9 cellular contexts compared by ENCODE assay signal in the genomic region with DNA sequence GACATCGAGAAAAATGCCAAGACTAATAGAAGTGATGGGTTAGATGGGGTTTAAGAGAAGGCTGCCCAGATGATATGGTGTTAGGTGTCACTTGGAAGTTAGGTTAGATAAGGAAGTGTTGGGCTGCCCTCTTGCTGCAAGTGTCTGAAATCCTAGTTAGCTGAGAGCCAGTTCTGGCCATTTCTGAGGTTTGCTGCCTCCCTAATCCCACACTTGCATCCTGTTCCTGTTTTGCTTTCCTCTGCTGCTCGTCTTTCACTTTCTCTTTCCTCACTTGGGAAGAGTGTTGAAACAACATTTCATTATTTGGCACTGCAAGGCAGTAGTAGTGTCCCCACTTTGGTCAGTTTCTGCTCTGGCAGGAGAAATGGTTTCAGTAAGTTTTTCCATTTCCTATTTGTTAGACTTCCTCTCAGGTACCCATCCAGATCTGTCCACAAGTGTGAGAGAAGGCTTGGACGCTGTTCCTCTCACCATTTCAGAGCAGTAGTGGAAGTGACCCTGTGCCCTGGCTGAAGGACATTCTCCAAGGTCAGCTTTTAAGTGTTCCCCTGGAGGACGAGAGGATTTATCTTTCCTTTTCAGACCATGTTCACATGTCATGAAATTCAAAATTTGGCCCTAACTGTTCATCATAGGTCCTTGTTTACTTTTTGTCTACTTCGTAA.
DNase-seq lines count a peak whose midpoint lies in the region; ATAC-seq, FAIRE-seq and TF ChIP-seq lines count a peak whose summit lies in the region.
"Had no signal": no experiment of that assay in that cellular context is flagged by ENCODE, and none has a peak within 500 bp of the region (broad histone marks: within the 10 kb centered on the region; RNA-seq: fewer than 3 reads in every experiment).

No MANE protein-coding gene starts in this region.

- no peak overlapping the region for H3K27ac ChIP-seq in HepG2 (ENCODE audit: extremely low read length, insufficient read depth, low read length)
- H3K27ac ChIP-seq in aorta (ENCODE audit: low read depth in 1 of 2, low read length in 2 of 2): peak overlapping the region; percentile 85 to 89

- CTCF ChIA-PET in HepG2 (lab: Yijun Ruan, JAX; ENCODE audit: low intra/inter-chr PET ratio, low total read pairs): no interaction called here

- H3K9me3 ChIP-seq in HepG2 (ENCODE audit: low read length) (no peaks in the 10 kb centered on the region), aorta (ENCODE audit: control insufficient read depth, low read length) (no peaks in the 10 kb centered on the region)

- TF ChIP-seq POLR2A in HepG2 (IDR thresholded peaks at IDR 0.05; ENCODE audit: insufficient read depth in 1 of 2, low read depth in 2 of 2, low read length in 2 of 2): no peak

- TF ChIP-seq EP300 in HepG2 (IDR thresholded peaks at IDR 0.05; ENCODE audit: low read depth in 2 of 2, low read length in 2 of 2): no peak
- no peak for TF ChIP-seq EP300 in HepG2 (CRISPR knock-in tag; IDR thresholded peaks at IDR 0.05; ENCODE audit: borderline replicate concordance)

- H3K4me3 ChIP-seq in cardiac fibroblast (replicated peaks in 1 of 2; ENCODE audit: low read depth in 2 of 2, low read length in 2 of 2) (no peak overlapping the region), HepG2 (replicated peaks in 1 of 3; ENCODE audit: insufficient read depth in 1 of 3, low read depth in 2 of 3, low read length in 3 of 3) (no peak overlapping the region), aorta (ENCODE audit: low read length in 2 of 2) (peak overlapping the region in 1 of 2 donors; percentile 63)

- no peak for FAIRE-seq in HepG2 (lab: Jason Lieb, UNC)

- no peak overlapping the region for H2AFZ ChIP-seq in HepG2 (ENCODE audit: low read length)

- no peak for TF ChIP-seq RAD21 in HepG2 (CRISPR knock-in tag; IDR thresholded peaks at IDR 0.05)

- H3K27me3 ChIP-seq in HepG2 (ENCODE audit: control insufficient read depth in 1 of 2, insufficient read depth in 2 of 2, low read length in 2 of 2) (no peaks in the 10 kb centered on the region), aorta (ENCODE audit: control insufficient read depth in 1 of 2, insufficient read depth in 2 of 2, low read length in 1 of 2) (no peaks in the 10 kb centered on the region)

- TF ChIP-seq CTCF in cardiac fibroblast (IDR thresholded peaks at IDR 0.05; ENCODE audit: low read depth, low read length) (peak; percentile 26), HepG2 (CRISPR knock-in tag; IDR thresholded peaks at IDR 0.05) (peak; percentile 42; the same call in 1 of the 2 replicates)

- in situ Hi-C loops in HepG2 (cut with HindIII; ENCODE audit: extremely low pct_ligation_motif_present, low pct_unique_long_range_greater_than_20kb): no loop called here

- no TSS peak for BruUV-seq in HepG2 (replicated peaks; lab: Mats Ljungman, UMichigan)

- H3K79me2 ChIP-seq in HepG2 (ENCODE audit: insufficient read depth, low read length): no peaks in the 10 kb centered on the region

- no peaks in the 10 kb centered on the region for H3K4me1 ChIP-seq in HepG2 (ENCODE audit: insufficient read depth, low read length)
- peaks cover 0 to 3% of the 10 kb centered on the region in 2 donors for H3K4me1 ChIP-seq in aorta (ENCODE audit: control insufficient read depth in 1 of 2, insufficient read depth in 2 of 2, low read length in 2 of 2)

- 20% methylated on average over 5 of the region's 5 CpGs for WGBS in HepG2 (ENCODE audit: low lambda C conversion rate)
- WGBS in aorta, 2 donors: 8 to 9% methylated on average over 5 of the region's 5 CpGs

- intact Hi-C loops in HepG2 (cut with micrococcal nuclease; ENCODE audit: unreplicated experiment) (no loop called here), aorta (cut with DNase I) (loop anchor here (5.0 to 10.0 kb wide), 5 partner anchors 92 to 302 kb away; partner anchors contain the start of genes ADAMTSL3 (in 2 of the 2) and SH3GL3 (in 1 of the 2))

- DNase-seq in NOMO-1 treated with dmso at 0.1 percent for 144 hours (lab: John Stamatoyannopoulos, UW; ENCODE audit: unreplicated experiment): peak; percentile 6
- DNase-seq in NOMO-1 treated with DMSO at 0.1 percent for 48 hours (lab: John Stamatoyannopoulos, UW; ENCODE audit: unreplicated experiment): no peak
- peak; percentile 67 to 77 for DNase-seq in cardiac fibroblast (ENCODE audit: low read depth in 2 of 2)
- peak; percentile 2 for DNase-seq in HepG2 (ENCODE audit: low spot score)
- no peak for DNase-seq in aorta
- DNase-seq in NCI-H146 treated with DMSO at 0.1 percent for 48 hours (lab: John Stamatoyannopoulos, UW; ENCODE audit: unreplicated experiment): no peak
- DNase-seq: activated CD4-positive, CD25-positive, alpha-beta regulatory T cell had no signal

- no peak overlapping the region for H3K9ac ChIP-seq in HepG2 (ENCODE audit: insufficient read depth, low read depth, low read length)

- no peaks in the 10 kb centered on the region for H4K20me1 ChIP-seq in HepG2 (ENCODE audit: insufficient read depth, low read length)

- POLR2A ChIA-PET in HepG2 (lab: Yijun Ruan, JAX): no interaction called here

- H3K36me3 ChIP-seq in HepG2 (replicated peaks in 1 of 2; ENCODE audit: control insufficient read depth in 1 of 2, insufficient read depth in 2 of 2, low read length in 2 of 2) (no peaks in the 10 kb centered on the region), aorta (ENCODE audit: control insufficient read depth in 1 of 2, insufficient read depth in 2 of 2, low read length in 1 of 2) (no peaks in the 10 kb centered on the region)

- ATAC-seq in HepG2 (no peak), aorta (ENCODE audit: low FRiP score) (peak; percentile 91), HG03521 (IDR thresholded peaks at IDR 0.05; ENCODE audit: unreplicated experiment) (no peak), GM19328 (IDR thresholded peaks at IDR 0.05; ENCODE audit: unreplicated experiment) (no peak)

- no peak overlapping the region for H3K4me2 ChIP-seq in HepG2 (ENCODE audit: low read depth, low read length)

TF ChIP-seq in HepG2, 621 proteins besides CTCF, POLR2A, EP300 and RAD21:
- TF ChIP-seq ZSCAN22 (CRISPR knock-in tag; IDR thresholded peaks at IDR 0.05) (no peak), STAG1 (CRISPR knock-in tag; IDR thresholded peaks at IDR 0.05) (peak; percentile 46)

Comparison
In these comparisons a context has a peak if more than half of its experiments do, and no peak if none do; other contexts are left out.
1. DNase-seq: peak in NOMO-1 treated with dmso at 0.1 percent for 144 hours (single experiment), cardiac fibroblast (2 of 2) and HepG2 (single experiment); none in NOMO-1 treated with DMSO at 0.1 percent for 48 hours (single experiment), aorta (0 of 2) and NCI-H146 treated with DMSO at 0.1 percent for 48 hours (single experiment).